Comparison of ENCODE assay signal across 1 cellular context in genomic region chr12:133130038-133130807, GRCh38.
TF ChIP-seq lines count a peak whose summit lies in the region.

ZNF10 (plus strand) TSS chr12:133130627; CDS start chr12:133144493, 13,866 bp downstream.
ZNF891 (minus strand) TSS chr12:133130274; CDS start chr12:133121918, 8,356 bp downstream.

TF ChIP-seq in Ishikawa, 13 proteins besides CTCF, POLR2A, EP300 and RAD21 (continued from another document):
- no peak for TF ChIP-seq REST (IDR thresholded peaks at IDR 0.05; ENCODE audit: low read depth)
- peak; percentile 30; the same call in 1 of the 2 replicates for TF ChIP-seq ZBTB7A (IDR thresholded peaks at IDR 0.05; ENCODE audit: low read depth)
- TF ChIP-seq TEAD4 (IDR thresholded peaks at IDR 0.05) = peak; percentile 11; the same call in 1 of the 2 replicates
- TF ChIP-seq YY1 (IDR thresholded peaks at IDR 0.05; ENCODE audit: low read depth) = 0 out of 2 replicates have a peak, but pooled peaks have one; percentile 5
- TF ChIP-seq CEBPB (IDR thresholded peaks at IDR 0.05) = no peak
- TF ChIP-seq TAF1 (IDR thresholded peaks at IDR 0.05; ENCODE audit: low read depth) = peak; percentile 45
- TF ChIP-seq NFIC (IDR thresholded peaks at IDR 0.05) = peak; percentile 71; the same call in 1 of the 2 replicates
